ENCODE assay signal across 31 cellular contexts in genomic region chr3:31176045-31176444, GRCh38.
DNase-seq lines count a peak whose midpoint lies in the region; ATAC-seq, FAIRE-seq and TF ChIP-seq lines count a peak whose summit lies in the region.
"Had no signal": no experiment of that assay in that cellular context is flagged by ENCODE, and none has a peak within 500 bp of the region (broad histone marks: within the 10 kb centered on the region; RNA-seq: fewer than 3 reads in every experiment).

No MANE protein-coding gene starts in this region.

- H3K4me1 ChIP-seq in right lobe of liver (peaks cover 0 to 10% (median under 1%) of the 10 kb centered on the region in 4 donors), HepG2 (ENCODE audit: insufficient read depth, low read length) (peaks cover 19% of the 10 kb centered on the region)
- H3K4me1 ChIP-seq: BE2C, BLaER1 had no signal

- in situ Hi-C loops in HepG2 (cut with HindIII; ENCODE audit: extremely low pct_ligation_motif_present, low pct_unique_long_range_greater_than_20kb) = no loop called here

- no peak for TF ChIP-seq POLR2A in right lobe of liver (IDR thresholded peaks at IDR 0.05)
- TF ChIP-seq POLR2A in HepG2 (IDR thresholded peaks at IDR 0.05; ENCODE audit: insufficient read depth in 1 of 2, low read depth in 2 of 2, low read length in 2 of 2) = no peak

- no peak for FAIRE-seq in HepG2 (lab: Jason Lieb, UNC)
- FAIRE-seq: A204.1, A549, D721Med had no signal

- H3K36me3 ChIP-seq in right lobe of liver = no peaks in the 10 kb centered on the region
- H3K36me3 ChIP-seq in HepG2 (replicated peaks in 1 of 2; ENCODE audit: control insufficient read depth in 1 of 2, insufficient read depth in 2 of 2, low read length in 2 of 2) = no peaks in the 10 kb centered on the region
- H3K36me3 ChIP-seq: BE2C; BLaER1; BLaER1 treated with 17β-estradiol and CSF1 and Interleukin-3, amounts not matched to agents 10 nM and 100 nM had no signal

- no peak for TF ChIP-seq RAD21 in HepG2 (CRISPR knock-in tag; IDR thresholded peaks at IDR 0.05)

- H3K4me3 ChIP-seq in right lobe of liver (no peak overlapping the region), HepG2 (replicated peaks in 1 of 3; ENCODE audit: insufficient read depth in 1 of 3, low read depth in 2 of 3, low read length in 3 of 3) (no peak overlapping the region)
- H3K4me3 ChIP-seq: A549; BLaER1; BLaER1 treated with 17β-estradiol and CSF1 and Interleukin-3, amounts not matched to agents 10 nM and 100 nM had no signal

- H3K27ac ChIP-seq in right lobe of liver (no peak overlapping the region), HepG2 (ENCODE audit: extremely low read length, insufficient read depth, low read length) (no peak overlapping the region)
- H3K27ac ChIP-seq: 22Rv1; A549; BLaER1; BLaER1 treated with 17β-estradiol and CSF1 and Interleukin-3, amounts not matched to agents 10 nM and 100 nM; C4-2B had no signal

- H3K79me2 ChIP-seq in HepG2 (ENCODE audit: insufficient read depth, low read length) = no peaks in the 10 kb centered on the region

- POLR2A ChIA-PET in HepG2 (lab: Yijun Ruan, JAX) = no interaction called here

- ATAC-seq in right lobe of liver (peak; percentile 52 to 59 (median 54)), HepG2 (no peak), left lobe of liver (peak; percentile 64), GM19452 (IDR thresholded peaks at IDR 0.05; ENCODE audit: unreplicated experiment) (no peak)
- ATAC-seq: A549; CD8-positive, alpha-beta T cell had no signal

- DNase-seq in right lobe of liver (no peak), HepG2 (ENCODE audit: low spot score) (no peak), left lobe of liver (ENCODE audit: low spot score) (no peak)
- DNase-seq: 8988T; ACHN; AML-193; BE2C; C1 segment of cervical spinal cord; Caco-2; Calu3; CD4-positive, alpha-beta memory T cell; CD4-positive, alpha-beta T cell; CD4-positive, CD25-positive, alpha-beta regulatory T cell; CD8-positive, alpha-beta memory T cell; CD8-positive, alpha-beta T cell; COR-L47; DMS 273 treated with DMSO at 0.1 percent for 48 hours; DMS153; DMS53; DMS79; DMS79 treated with DMSO at 0.1 percent for 48 hours; DND-41; EL had no signal

- CTCF ChIA-PET in HepG2 (lab: Yijun Ruan, JAX; ENCODE audit: low intra/inter-chr PET ratio, low total read pairs) = no interaction called here

- TF ChIP-seq CTCF in right lobe of liver (IDR thresholded peaks at IDR 0.05) (no peak), HepG2 (CRISPR knock-in tag; IDR thresholded peaks at IDR 0.05) (no peak)

- H2AFZ ChIP-seq in HepG2 (ENCODE audit: low read length) = no peak overlapping the region

- H3K9ac ChIP-seq in HepG2 (ENCODE audit: insufficient read depth, low read depth, low read length) = no peak overlapping the region
- H3K9ac ChIP-seq: BLaER1; BLaER1 treated with 17β-estradiol and CSF1 and Interleukin-3, amounts not matched to agents 10 nM and 100 nM had no signal

- no peaks in the 10 kb centered on the region for H4K20me1 ChIP-seq in HepG2 (ENCODE audit: insufficient read depth, low read length)
- H4K20me1 ChIP-seq: BLaER1; BLaER1 treated with 17β-estradiol and CSF1 and Interleukin-3, amounts not matched to agents 10 nM and 100 nM had no signal

- intact Hi-C loops in right lobe of liver (cut with DNase I) (no loop called here), HepG2 (cut with micrococcal nuclease; ENCODE audit: unreplicated experiment) (no loop called here)

- no peak overlapping the region for H3K4me2 ChIP-seq in HepG2 (ENCODE audit: low read depth, low read length)
- H3K4me2 ChIP-seq: A549; BLaER1; BLaER1 treated with 17β-estradiol and CSF1 and Interleukin-3, amounts not matched to agents 10 nM and 100 nM had no signal

- TF ChIP-seq EP300 in HepG2 (IDR thresholded peaks at IDR 0.05; ENCODE audit: low read depth in 2 of 2, low read length in 2 of 2) (no peak), HepG2 (CRISPR knock-in tag; IDR thresholded peaks at IDR 0.05; ENCODE audit: borderline replicate concordance) (no peak)

- WGBS in right lobe of liver (ENCODE audit: insufficient coverage, low coverage, low lambda C conversion rate, missing lambda C conversion rate) = 47% methylated on average over 3 of the region's 3 CpGs
- WGBS in HepG2 (ENCODE audit: low lambda C conversion rate) = 81% methylated on average over 3 of the region's 3 CpGs

- H3K27me3 ChIP-seq in right lobe of liver (no peaks in the 10 kb centered on the region), HepG2 (ENCODE audit: control insufficient read depth in 1 of 2, insufficient read depth in 2 of 2, low read length in 2 of 2) (no peaks in the 10 kb centered on the region)
- H3K27me3 ChIP-seq: BE2C; BLaER1; BLaER1 treated with 17β-estradiol and CSF1 and Interleukin-3, amounts not matched to agents 10 nM and 100 nM had no signal

- H3K9me3 ChIP-seq in right lobe of liver = no peaks in the 10 kb centered on the region
- H3K9me3 ChIP-seq in HepG2 (ENCODE audit: low read length) = no peaks in the 10 kb centered on the region
- H3K9me3 ChIP-seq: A549, BE2C, Caco-2 had no signal

- no TSS peak for BruUV-seq in HepG2 (replicated peaks; lab: Mats Ljungman, UMichigan)

TF ChIP-seq in HepG2, 621 proteins besides CTCF, POLR2A, EP300 and RAD21:
- TF ChIP-seq ZNF337 (CRISPR knock-in tag; IDR thresholded peaks at IDR 0.05; ENCODE audit: borderline replicate concordance, low read depth) = no peak
- TF ChIP-seq TOPORS (CRISPR knock-in tag; IDR thresholded peaks at IDR 0.05) = no peak
- TF ChIP-seq FOXM1 (CRISPR knock-in tag; IDR thresholded peaks at IDR 0.05) = no peak
- TF ChIP-seq ZNF256 (CRISPR knock-in tag; conservative IDR thresholded peaks at IDR 0.05) = no peak
- TF ChIP-seq, protein P1, sequence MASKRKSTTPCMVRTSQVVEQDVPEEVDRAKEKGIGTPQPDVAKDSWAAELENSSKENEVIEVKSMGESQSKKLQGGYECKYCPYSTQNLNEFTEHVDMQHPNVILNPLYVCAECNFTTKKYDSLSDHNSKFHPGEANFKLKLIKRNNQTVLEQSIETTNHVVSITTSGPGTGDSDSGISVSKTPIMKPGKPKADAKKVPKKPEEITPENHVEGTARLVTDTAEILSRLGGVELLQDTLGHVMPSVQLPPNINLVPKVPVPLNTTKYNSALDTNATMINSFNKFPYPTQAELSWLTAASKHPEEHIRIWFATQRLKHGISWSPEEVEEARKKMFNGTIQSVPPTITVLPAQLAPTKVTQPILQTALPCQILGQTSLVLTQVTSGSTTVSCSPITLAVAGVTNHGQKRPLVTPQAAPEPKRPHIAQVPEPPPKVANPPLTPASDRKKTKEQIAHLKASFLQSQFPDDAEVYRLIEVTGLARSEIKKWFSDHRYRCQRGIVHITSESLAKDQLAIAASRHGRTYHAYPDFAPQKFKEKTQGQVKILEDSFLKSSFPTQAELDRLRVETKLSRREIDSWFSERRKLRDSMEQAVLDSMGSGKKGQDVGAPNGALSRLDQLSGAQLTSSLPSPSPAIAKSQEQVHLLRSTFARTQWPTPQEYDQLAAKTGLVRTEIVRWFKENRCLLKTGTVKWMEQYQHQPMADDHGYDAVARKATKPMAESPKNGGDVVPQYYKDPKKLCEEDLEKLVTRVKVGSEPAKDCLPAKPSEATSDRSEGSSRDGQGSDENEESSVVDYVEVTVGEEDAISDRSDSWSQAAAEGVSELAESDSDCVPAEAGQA (IDR thresholded peaks at IDR 0.05; ENCODE audit: low read depth) = no peak
- TF ChIP-seq, protein P1 (CRISPR knock-in tag; IDR thresholded peaks at IDR 0.05; ENCODE audit: borderline replicate concordance) = no peak
- TF ChIP-seq ZNF432 (CRISPR knock-in tag; IDR thresholded peaks at IDR 0.05; ENCODE audit: borderline replicate concordance) = no peak
- no peak for TF ChIP-seq ZNF629 (CRISPR knock-in tag; conservative IDR thresholded peaks at IDR 0.05)
- no peak for TF ChIP-seq ZIK1 (CRISPR knock-in tag; IDR thresholded peaks at IDR 0.05; ENCODE audit: borderline replicate concordance, low read depth)
- TF ChIP-seq E2F5 (CRISPR knock-in tag; conservative IDR thresholded peaks at IDR 0.05) = no peak
- TF ChIP-seq, protein P2, sequence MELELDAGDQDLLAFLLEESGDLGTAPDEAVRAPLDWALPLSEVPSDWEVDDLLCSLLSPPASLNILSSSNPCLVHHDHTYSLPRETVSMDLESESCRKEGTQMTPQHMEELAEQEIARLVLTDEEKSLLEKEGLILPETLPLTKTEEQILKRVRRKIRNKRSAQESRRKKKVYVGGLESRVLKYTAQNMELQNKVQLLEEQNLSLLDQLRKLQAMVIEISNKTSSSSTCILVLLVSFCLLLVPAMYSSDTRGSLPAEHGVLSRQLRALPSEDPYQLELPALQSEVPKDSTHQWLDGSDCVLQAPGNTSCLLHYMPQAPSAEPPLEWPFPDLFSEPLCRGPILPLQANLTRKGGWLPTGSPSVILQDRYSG (CRISPR knock-in tag; IDR thresholded peaks at IDR 0.05) = no peak
- no peak for TF ChIP-seq EHMT2 (IDR thresholded peaks at IDR 0.05; ENCODE audit: borderline replicate concordance, low read depth, low read length)
- no peak for TF ChIP-seq ZNF891 (CRISPR knock-in tag; IDR thresholded peaks at IDR 0.05)
- TF ChIP-seq RARG (CRISPR knock-in tag; IDR thresholded peaks at IDR 0.05; ENCODE audit: low read depth) = no peak

Comparison
In these comparisons a context has a peak if more than half of its experiments do, and no peak if none do; other contexts are left out.
1. ATAC-seq: peak in right lobe of liver (4 of 4) and left lobe of liver (single experiment); none in HepG2 (single experiment) and GM19452 (single experiment).